In genomic region chr2:23420091-23420839, GRCh38 we compare ENCODE assay signal across 30 cellular contexts. TPM values are rescaled to one million over a fixed set of nuclear protein-coding genes. Genes with fewer than 3 reads are reported as not detected.
A peak's percentile ranks its signal among the peaks of the same experiment; 100 is the strongest.
DNase-seq lines count a peak whose midpoint lies in the region; ATAC-seq, FAIRE-seq and TF ChIP-seq lines count a peak whose summit lies in the region.
"Had no signal": no experiment of that assay in that cellular context is flagged by ENCODE, and none has a peak within 500 bp of the region (broad histone marks: within the 10 kb centered on the region; RNA-seq: fewer than 3 reads in every experiment).

No MANE protein-coding gene starts in this region.

- ATAC-seq in WTC11 (no peak), HG03175 (IDR thresholded peaks at IDR 0.05; ENCODE audit: unreplicated experiment) (no peak), GM18907 (IDR thresholded peaks at IDR 0.05; ENCODE audit: unreplicated experiment) (no peak)
- ATAC-seq: activated CD8-positive, alpha-beta T cell treated with anti-CD3 and anti-CD28 coated beads for 36 hours; lower lobe of right lung had no signal

- H2AFZ ChIP-seq in neural progenitor cell (replicated peaks), result no peak overlapping the region

- TF ChIP-seq CTCF in WTC11 (IDR thresholded peaks at IDR 0.05) (no peak), esophagus squamous epithelium (IDR thresholded peaks at IDR 0.05) (no peak), neural progenitor cell (IDR thresholded peaks at IDR 0.05) (no peak), stomach (IDR thresholded peaks at IDR 0.05) (no peak), kidney (IDR thresholded peaks at IDR 0.05; ENCODE audit: borderline replicate concordance, extremely low read depth, insufficient read depth) (no peak)

- peaks cover 10% of the 10 kb centered on the region for H3K4me1 Mint-ChIP-seq in WTC11
- H3K4me1 Mint-ChIP-seq in neural progenitor cell, result peaks cover 40% of the 10 kb centered on the region
- H3K4me1 Mint-ChIP-seq: activated naive CD8-positive, alpha-beta T cell treated with anti-CD3 and anti-CD28 coated beads, Interleukin-2, amount 10 ng/mL, durations not matched to agents 7 days and 5 days; CD14-positive monocyte; central memory CD8-positive, alpha-beta T cell had no signal

- H3K4me1 ChIP-seq in esophagus squamous epithelium (peaks cover under 1 to 35% (median 19%) of the 10 kb centered on the region in 3 donors), neural progenitor cell (peaks cover 28% of the 10 kb centered on the region), stomach (peaks cover 0 to 73% (median 29%) of the 10 kb centered on the region in 4 donors), kidney (ENCODE audit: control insufficient read depth in 1 of 2, insufficient read depth in 1 of 2, low read depth in 1 of 2, low read length in 2 of 2) (peaks cover 5 to 7% of the 10 kb centered on the region in 2 donors)
- H3K4me1 ChIP-seq: HAP-1 had no signal

- no peaks in the 10 kb centered on the region for H3K9me3 Mint-ChIP-seq in WTC11
- no peaks in the 10 kb centered on the region for H3K9me3 Mint-ChIP-seq in neural progenitor cell
- H3K9me3 Mint-ChIP-seq: activated CD8-positive, alpha-beta T cell treated with anti-CD3 and anti-CD28 coated beads for 36 hours; activated naive CD8-positive, alpha-beta T cell treated with anti-CD3 and anti-CD28 coated beads, Interleukin-2, amount 10 ng/mL, durations not matched to agents 7 days and 5 days; activated T-cell treated with anti-CD3 and anti-CD28 coated beads, Interleukin-2, amount 50 U/mL, for 24 hours; CD14-positive monocyte; central memory CD8-positive, alpha-beta T cell had no signal

- CTCF ChIA-PET in WTC11 (lab: Charles Lee), result no interaction called here

- H3K27me3 Mint-ChIP-seq in WTC11 (ENCODE audit: low read depth) (no peaks in the 10 kb centered on the region), neural progenitor cell (ENCODE audit: insufficient read depth, low read depth) (no peaks in the 10 kb centered on the region)
- H3K27me3 Mint-ChIP-seq: activated CD8-positive, alpha-beta T cell treated with anti-CD3 and anti-CD28 coated beads for 36 hours; activated T-cell treated with anti-CD3 and anti-CD28 coated beads, Interleukin-2, amount 50 U/mL, for 24 hours had no signal

- H3K36me3 ChIP-seq in esophagus squamous epithelium, result no peaks in the 10 kb centered on the region
- no peaks in the 10 kb centered on the region for H3K36me3 ChIP-seq in neural progenitor cell
- H3K36me3 ChIP-seq in stomach, result no peaks in the 10 kb centered on the region
- H3K36me3 ChIP-seq in kidney (ENCODE audit: control insufficient read depth in 1 of 2, insufficient read depth in 2 of 2, low read length in 2 of 2), result no peaks in the 10 kb centered on the region
- H3K36me3 ChIP-seq: HAP-1, lower lobe of right lung, transverse colon had no signal

- TF ChIP-seq POLR2A in esophagus squamous epithelium (IDR thresholded peaks at IDR 0.05) (no peak), stomach (IDR thresholded peaks at IDR 0.05) (no peak)

- TF ChIP-seq EP300 in stomach (IDR thresholded peaks at IDR 0.05), result no peak

- H3K27me3 ChIP-seq in esophagus squamous epithelium (no peaks in the 10 kb centered on the region), neural progenitor cell (no peaks in the 10 kb centered on the region), stomach (no peaks in the 10 kb centered on the region)
- H3K27me3 ChIP-seq: dorsolateral prefrontal cortex, transverse colon had no signal

- intact Hi-C loops in esophagus squamous epithelium (cut with DNase I) (no loop called here), stomach (cut with DNase I; ENCODE audit: low total_unique reads) (no loop called here), kidney (cut with DNase I) (no loop called here)

- no peaks in the 10 kb centered on the region for H3K9me3 ChIP-seq in esophagus squamous epithelium
- no peaks in the 10 kb centered on the region for H3K9me3 ChIP-seq in neural progenitor cell (ENCODE audit: low read depth)
- H3K9me3 ChIP-seq in stomach, result no peaks in the 10 kb centered on the region
- no peaks in the 10 kb centered on the region for H3K9me3 ChIP-seq in kidney (ENCODE audit: control insufficient read depth in 1 of 2, low read length in 2 of 2)
- H3K9me3 ChIP-seq: HAP-1, lower lobe of right lung, mucosa of descending colon, transverse colon had no signal

- WGBS in esophagus squamous epithelium, 2 donors, result 92 to 94% methylated on average over 17 to 26 of the region's 26 CpGs
- WGBS in stomach, 5 donors, result 81 to 90% (median 85%) methylated on average over 25 to 26 of the region's 26 CpGs

- no peak for FAIRE-seq in kidney (lab: Jason Lieb, UNC)
- FAIRE-seq: keratinocyte had no signal

- no peak for DNase-seq in WTC11 (ENCODE audit: low spot score)
- no peak for DNase-seq in esophagus squamous epithelium (lab: John Stamatoyannopoulos, UW)
- DNase-seq in neural progenitor cell (ENCODE audit: low spot score), result no peak
- peak; percentile 9 for DNase-seq in stomach
- DNase-seq in kidney, result no peak
- DNase-seq: activated CD8-positive, alpha-beta T cell treated with anti-CD3 and anti-CD28 coated beads for 36 hours; activated gamma-delta T cell; activated naive CD8-positive, alpha-beta T cell treated with anti-CD3 and anti-CD28 coated beads, Interleukin-2, amount 10 ng/mL, durations not matched to agents 7 days and 5 days; activated T-cell treated with anti-CD3 and anti-CD28 coated beads, Interleukin-2, amount 50 U/mL, for 24 hours; dorsolateral prefrontal cortex; glutamatergic neuron; Karpas-422; lower lobe of right lung; mucosa of descending colon; NCI-H1436 treated with DMSO at 0.1 percent for 48 hours; NCI-H2107; NCI-H446; NCI-H774; RPMI8226; stimulated activated CD4-positive, alpha-beta T cell treated with anti-CD3 and anti-CD28 coated beads, Interleukin-1b, Interleukin-23, amount 100 ng/mL, for 48 hours; stimulated activated CD8-positive, alpha-beta memory T cell treated with anti-CD3 and anti-CD28 coated beads, Interleukin-4, amount 100 ng/mL, for 48 hours; transverse colon had no signal

- no peak overlapping the region for H3K9ac ChIP-seq in neural progenitor cell
- no peak overlapping the region for H3K9ac ChIP-seq in kidney (ENCODE audit: low read length in 2 of 2)

- no peak overlapping the region for H3K4me3 ChIP-seq in esophagus squamous epithelium
- H3K4me3 ChIP-seq in neural progenitor cell, result no peak overlapping the region
- no peak overlapping the region for H3K4me3 ChIP-seq in stomach
- no peak overlapping the region for H3K4me3 ChIP-seq in kidney (ENCODE audit: low read length in 2 of 2)
- H3K4me3 ChIP-seq: dorsolateral prefrontal cortex, HAP-1, lower lobe of right lung, mucosa of descending colon, SK-N-MC, skin epidermis, transverse colon had no signal

- peaks cover 20% of the 10 kb centered on the region for H3F3A ChIP-seq in neural progenitor cell (ENCODE audit: low read depth)

- H3K36me3 Mint-ChIP-seq in WTC11 (no peaks in the 10 kb centered on the region), neural progenitor cell (peaks cover 4% of the 10 kb centered on the region)
- H3K36me3 Mint-ChIP-seq: activated naive CD8-positive, alpha-beta T cell treated with anti-CD3 and anti-CD28 coated beads, Interleukin-2, amount 10 ng/mL, durations not matched to agents 7 days and 5 days; CD14-positive monocyte had no signal

- no peaks in the 10 kb centered on the region for H3K79me2 ChIP-seq in neural progenitor cell (ENCODE audit: low read depth)

- no peaks in the 10 kb centered on the region for H4K20me1 ChIP-seq in neural progenitor cell (ENCODE audit: low read depth)

- peak overlapping the region; percentile 77 for H3K27ac Mint-ChIP-seq in WTC11
- H3K27ac Mint-ChIP-seq in neural progenitor cell, result peak overlapping the region; percentile 7
- H3K27ac Mint-ChIP-seq: activated CD8-positive, alpha-beta T cell treated with anti-CD3 and anti-CD28 coated beads for 36 hours; activated naive CD8-positive, alpha-beta T cell treated with anti-CD3 and anti-CD28 coated beads, Interleukin-2, amount 10 ng/mL, durations not matched to agents 7 days and 5 days; activated T-cell treated with anti-CD3 and anti-CD28 coated beads, Interleukin-2, amount 50 U/mL, for 24 hours had no signal

- H3K27ac ChIP-seq in esophagus squamous epithelium (peak overlapping the region in 3 of 4 donors; percentile 64 to 80 (median 80)), neural progenitor cell (no peak overlapping the region), stomach (peak overlapping the region in 4 of 5 donors; percentile 53 to 84 (median 71)), kidney (ENCODE audit: low read depth in 2 of 2, low read length in 2 of 2) (no peak overlapping the region)
- H3K27ac ChIP-seq: dorsolateral prefrontal cortex, lower lobe of right lung, SK-N-MC had no signal

- H3K4me3 Mint-ChIP-seq in WTC11, result no peak overlapping the region
- H3K4me3 Mint-ChIP-seq in neural progenitor cell, result no peak overlapping the region
- H3K4me3 Mint-ChIP-seq: activated CD8-positive, alpha-beta T cell treated with anti-CD3 and anti-CD28 coated beads for 36 hours; activated naive CD8-positive, alpha-beta T cell treated with anti-CD3 and anti-CD28 coated beads, Interleukin-2, amount 10 ng/mL, durations not matched to agents 7 days and 5 days; activated T-cell treated with anti-CD3 and anti-CD28 coated beads, Interleukin-2, amount 50 U/mL, for 24 hours; CD14-positive monocyte; central memory CD8-positive, alpha-beta T cell had no signal

- POLR2A ChIA-PET in WTC11 (lab: Charles Lee), result no interaction called here

- H3K4me2 ChIP-seq in neural progenitor cell, result no peak overlapping the region

TF ChIP-seq in WTC11, 78 proteins besides CTCF, POLR2A, EP300 and RAD21 (continues in another document):
- TF ChIP-seq MLX (CRISPR knock-in tag; IDR thresholded peaks at IDR 0.05), result no peak

RNA-seq across cellular contexts. Expression of gene KLHL29, which starts 35.3 kb away (rescaled TPM):
- 6.8 to 7.3 TPM (median 7.1 TPM) in 3 replicates for total RNA-seq in WTC11 (2021)
- total RNA-seq in esophagus squamous epithelium, result 10 to 100 TPM in 1 of 4 donors, 1 to 10 TPM in 3; 3.4 to 11.8 (median 5.9) TPM
- total RNA-seq in neural progenitor cell (ENCODE audit: low replicate concordance), result 1.6 and 2.3 TPM in 2 replicates
- 1 to 10 TPM in 4 of 5 donors, under 1 TPM in 1; under 0.01 to 6.6 (median 1.4) TPM for total RNA-seq in stomach
- polyA plus RNA-seq in stomach, result 1 to 10 TPM in 2 of 3 donors, under 1 TPM in 1; 0.31 to 3.0 (median 1.2) TPM
- total RNA-seq in kidney, result 10.5 TPM
- 1.5 TPM for polyA plus RNA-seq in kidney (ENCODE audit: insufficient read depth, low read depth, low replicate concordance)
- polyA plus RNA-seq: CD14-positive monocyte had no signal

Comparison
In these comparisons a context has a peak if more than half of its experiments do, and no peak if none do; other contexts are left out.
1. H3K27ac ChIP-seq: peak in esophagus squamous epithelium (3 of 4) and stomach (4 of 5); none in neural progenitor cell (single experiment) and kidney (0 of 2).